In the genomic region with DNA sequence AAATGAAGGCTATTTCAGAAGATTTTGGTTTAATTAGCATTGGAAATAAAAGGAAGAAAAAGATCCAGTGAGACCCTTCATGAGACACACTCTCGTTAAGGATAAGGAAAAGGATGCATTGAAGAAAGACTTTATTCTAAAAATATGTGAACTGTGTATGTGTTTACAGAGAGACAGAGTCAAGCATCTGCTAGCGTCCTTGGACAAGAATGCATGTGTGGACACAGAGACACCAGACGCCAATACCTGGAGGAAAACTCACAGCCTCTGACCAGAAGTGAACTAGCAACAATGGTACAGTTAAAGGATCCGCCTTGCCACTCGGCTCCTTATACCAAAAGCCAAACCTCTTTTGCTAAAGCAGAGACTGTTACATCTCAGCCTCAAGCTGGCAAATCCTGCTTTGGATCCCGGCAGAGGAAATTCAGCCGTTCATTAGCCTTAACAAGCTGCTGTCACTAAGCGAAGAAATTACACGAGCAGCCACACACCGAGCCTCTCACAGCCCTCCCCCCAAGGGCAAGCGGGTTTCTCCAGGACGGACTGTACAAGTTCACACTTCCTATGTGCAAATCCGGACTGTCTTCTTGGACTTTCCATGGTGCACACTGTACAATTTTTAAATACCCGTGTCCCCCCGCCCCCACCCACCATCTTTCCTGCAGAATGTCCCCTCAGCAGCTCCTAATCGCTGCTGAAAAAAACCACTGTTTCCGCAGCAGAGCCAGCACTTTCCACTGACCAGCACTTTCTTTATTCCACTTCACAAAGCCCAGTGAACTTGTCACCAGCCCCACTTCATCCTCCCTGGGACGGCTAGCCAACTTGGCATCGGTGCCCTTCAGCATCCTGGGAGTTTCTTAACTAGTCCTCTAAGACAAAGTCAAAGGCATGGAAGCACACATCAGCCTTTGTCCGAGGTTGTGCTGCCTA, we compare ENCODE assay signal across 8 cellular contexts. TPM values are rescaled to one million over a fixed set of nuclear protein-coding genes. Genes with fewer than 3 reads are reported as not detected.
DNase-seq lines count a peak whose midpoint lies in the region; ATAC-seq and TF ChIP-seq lines count a peak whose summit lies in the region.

No MANE protein-coding gene starts in this region.

- H3K9me3 ChIP-seq in ovary, result no peaks in the 10 kb centered on the region

- 0 to 1% (median 0%) methylated on average over 20 of the region's 20 CpGs for WGBS in ovary, 3 donors

- no peak for TF ChIP-seq EP300 in ovary (IDR thresholded peaks at IDR 0.05)

- POLR2A ChIA-PET in activated naive CD8-positive, alpha-beta T cell treated with anti-CD3 and anti-CD28 coated beads, Interleukin-2, amount 10 ng/mL, durations not matched to agents 7 days and 5 days (lab: Charles Lee), result interaction anchor here (0.7 to 5.5 kb wide), 7 partner anchors 9 to 547 kb away, joined by 3 to 107 read pairs (median 17); a partner anchor contains a TSS

- peak overlapping the region; percentile 68 for H3K4me3 ChIP-seq in ovary

- no peaks in the 10 kb centered on the region for H3K36me3 ChIP-seq in ovary

- peaks cover 13% of the 10 kb centered on the region for H3K4me1 ChIP-seq in ovary (ENCODE audit: insufficient read depth)

- peaks cover 8% of the 10 kb centered on the region for H3K27me3 Mint-ChIP-seq in Calu3 (ENCODE audit: unreplicated experiment)
- H3K27me3 Mint-ChIP-seq in activated naive CD8-positive, alpha-beta T cell treated with anti-CD3 and anti-CD28 coated beads, Interleukin-2, amount 10 ng/mL, durations not matched to agents 7 days and 5 days, result no peaks in the 10 kb centered on the region

- in situ Hi-C loops in KBM-7 (cut with MboI; ENCODE audit: low pct_unique_long_range_greater_than_20kb, low sequenced_read_pairs), result no loop called here

- H3K27ac Mint-ChIP-seq in Calu3 (ENCODE audit: unreplicated experiment), result peak overlapping the region; percentile 100
- peak overlapping the region; percentile 96 for H3K27ac Mint-ChIP-seq in activated naive CD8-positive, alpha-beta T cell treated with anti-CD3 and anti-CD28 coated beads, Interleukin-2, amount 10 ng/mL, durations not matched to agents 7 days and 5 days

- H3K27ac ChIP-seq in ovary, result peak overlapping the region; percentile 100

- H3K9me3 Mint-ChIP-seq in Calu3 (ENCODE audit: low read depth, unreplicated experiment), result no peaks in the 10 kb centered on the region
- H3K9me3 Mint-ChIP-seq in activated naive CD8-positive, alpha-beta T cell treated with anti-CD3 and anti-CD28 coated beads, Interleukin-2, amount 10 ng/mL, durations not matched to agents 7 days and 5 days, result no peaks in the 10 kb centered on the region

- TF ChIP-seq POLR2A in ovary (IDR thresholded peaks at IDR 0.05), result no peak

- peaks cover 58% of the 10 kb centered on the region for H3K36me3 Mint-ChIP-seq in Calu3 (ENCODE audit: insufficient read depth, unreplicated experiment)
- peaks cover 8% of the 10 kb centered on the region for H3K36me3 Mint-ChIP-seq in activated naive CD8-positive, alpha-beta T cell treated with anti-CD3 and anti-CD28 coated beads, Interleukin-2, amount 10 ng/mL, durations not matched to agents 7 days and 5 days

- intact Hi-C loops in Calu3 (cut with micrococcal nuclease; ENCODE audit: unreplicated experiment), result loop anchor here (2.0 to 5.0 kb wide), 3 partner anchors 41 to 363 kb away; a partner anchor contains a TSS
- intact Hi-C loops in cardiac septum (cut with DNase I), result loop anchor here (1.0 to 2.0 kb wide), 2 partner anchors 21 to 73 kb away; no protein-coding TSS in a partner anchor
- intact Hi-C loops in ovary (cut with DNase I), result loop anchor here in 2 of 4 donors (1.0 to 10.0 kb wide), 4 partner anchors 33 to 179 kb away; no protein-coding TSS in a partner anchor

- ATAC-seq in activated naive CD8-positive, alpha-beta T cell treated with anti-CD3 and anti-CD28 coated beads, Interleukin-2, amount 10 ng/mL, durations not matched to agents 7 days and 5 days (ENCODE audit: low read depth), result no peak
- ATAC-seq in HG03175 (IDR thresholded peaks at IDR 0.05; ENCODE audit: unreplicated experiment), result no peak
- ATAC-seq in GM19035 (IDR thresholded peaks at IDR 0.05; ENCODE audit: unreplicated experiment), result no peak

- H3K4me1 Mint-ChIP-seq in Calu3 (ENCODE audit: low read depth, unreplicated experiment), result peaks cover 37% of the 10 kb centered on the region
- peaks cover 40% of the 10 kb centered on the region for H3K4me1 Mint-ChIP-seq in activated naive CD8-positive, alpha-beta T cell treated with anti-CD3 and anti-CD28 coated beads, Interleukin-2, amount 10 ng/mL, durations not matched to agents 7 days and 5 days

- CTCF ChIA-PET in Calu3 (lab: Charles Lee), result no interaction called here

- BruUV-seq in Calu3 (replicated peaks; lab: Mats Ljungman, UMichigan), result TSS peak; percentile 70

- no peaks in the 10 kb centered on the region for H3K27me3 ChIP-seq in ovary

- peak; percentile 40 for DNase-seq in Calu3
- peak; percentile 29 for DNase-seq in KBM-7
- peak; percentile 38 for DNase-seq in activated naive CD8-positive, alpha-beta T cell treated with anti-CD3 and anti-CD28 coated beads, Interleukin-2, amount 10 ng/mL, durations not matched to agents 7 days and 5 days
- DNase-seq in cardiac septum (ENCODE audit: low spot score), result peak; percentile 89
- DNase-seq in ovary, result peak; percentile 28 to 62 (median 54)
- no peak for DNase-seq in NCI-H774 (lab: John Stamatoyannopoulos, UW)

- H3K4me3 Mint-ChIP-seq in Calu3 (ENCODE audit: low read depth, unreplicated experiment), result peak overlapping the region; percentile 93
- peak overlapping the region; percentile 87 for H3K4me3 Mint-ChIP-seq in activated naive CD8-positive, alpha-beta T cell treated with anti-CD3 and anti-CD28 coated beads, Interleukin-2, amount 10 ng/mL, durations not matched to agents 7 days and 5 days

- no peak for TF ChIP-seq CTCF in Calu3 (IDR thresholded peaks at IDR 0.05; ENCODE audit: unreplicated experiment)
- no peak for TF ChIP-seq CTCF in ovary (IDR thresholded peaks at IDR 0.05)

RNA-seq across cellular contexts. Expression of a gene that starts 1.7 kb away (rescaled TPM):
- total RNA-seq in Calu3 (2022), result 22.2 and 24.9 TPM in 2 replicates
- 10 to 100 TPM; 17.9 to 22.9 TPM for total RNA-seq in activated naive CD8-positive, alpha-beta T cell treated with anti-CD3 and anti-CD28 coated beads, Interleukin-2, amount 10 ng/mL, durations not matched to agents 7 days and 5 days
- 34.4 TPM for total RNA-seq in cardiac septum
- total RNA-seq in ovary, result 10 to 100 TPM; 14.4 to 68.1 (median 37.1) TPM
- 10 to 100 TPM in 1 of 2 donors, 1 to 10 TPM in 1; 9.5 to 31.2 TPM for polyA plus RNA-seq in ovary
